7 cellular contexts compared by ENCODE assay signal in genomic region chr10:31004611-31005193, GRCh38. TPM values are rescaled to one million over a fixed set of nuclear protein-coding genes. Genes with fewer than 3 reads are reported as not detected.
DNase-seq lines count a peak whose midpoint lies in the region; ATAC-seq, FAIRE-seq and TF ChIP-seq lines count a peak whose summit lies in the region.

No MANE protein-coding gene starts in this region.

- H3K9me3 ChIP-seq in OCI-LY3 (ENCODE audit: insufficient read depth, low read length) (no peaks in the 10 kb centered on the region), gastrocnemius medialis (no peaks in the 10 kb centered on the region)

- intact Hi-C loops in gastrocnemius medialis (cut with DNase I; ENCODE audit: low total_unique reads) (loop anchor here (5.0 kb wide), 1 partner anchor 32 kb away; no protein-coding TSS in a partner anchor), dorsolateral prefrontal cortex (cut with DNase I) (no loop called here)

- DNase-seq in GM12892 (ENCODE audit: insufficient read length) (no peak), epithelial cell of esophagus (ENCODE audit: low read depth) (peak; percentile 74), gastrocnemius medialis (no peak), dorsolateral prefrontal cortex (no peak), OCI-M1 (lab: John Stamatoyannopoulos, UW) (no peak)

- H2AFZ ChIP-seq in OCI-LY3 (ENCODE audit: low read depth, low read length), result no peak overlapping the region

- H4K20me1 ChIP-seq in OCI-LY3 (ENCODE audit: insufficient read depth, low read length), result no peaks in the 10 kb centered on the region

- TF ChIP-seq POLR2A in GM12892 (IDR thresholded peaks at IDR 0.05; ENCODE audit: low read depth, low read length), result no peak
- no peak for TF ChIP-seq POLR2A in gastrocnemius medialis (IDR thresholded peaks at IDR 0.05)

- ATAC-seq in gastrocnemius medialis (no peak), HG02973 (IDR thresholded peaks at IDR 0.05; ENCODE audit: unreplicated experiment) (no peak)

- H3K4me2 ChIP-seq in OCI-LY3 (ENCODE audit: low read length), result peak overlapping the region; percentile 53

- H3K27ac ChIP-seq in OCI-LY3 (ENCODE audit: low read length) (no peak overlapping the region; the same call in 1 of the 2 replicates), gastrocnemius medialis (peak overlapping the region; percentile 12 to 54 (median 44)), dorsolateral prefrontal cortex (no peak overlapping the region)

- H3K4me3 ChIP-seq in OCI-LY3 (ENCODE audit: low read length), result peak overlapping the region; percentile 23; the same call in 1 of the 2 replicates
- H3K4me3 ChIP-seq in epithelial cell of esophagus (ENCODE audit: low read length), result no peak overlapping the region
- H3K4me3 ChIP-seq in gastrocnemius medialis, result no peak overlapping the region
- H3K4me3 ChIP-seq in dorsolateral prefrontal cortex, result no peak overlapping the region

- peaks cover 69% of the 10 kb centered on the region for H3K4me1 ChIP-seq in OCI-LY3 (ENCODE audit: low read length)
- peaks cover 39 to 59% of the 10 kb centered on the region in 2 donors for H3K4me1 ChIP-seq in gastrocnemius medialis

- in situ Hi-C loops in gastrocnemius medialis (cut with MboI; ENCODE audit: low sequenced_read_pairs in 4 of 4), result no loop called here

- H3K27me3 ChIP-seq in OCI-LY3 (ENCODE audit: low read depth, low read length), result no peaks in the 10 kb centered on the region
- H3K27me3 ChIP-seq in gastrocnemius medialis, result no peaks in the 10 kb centered on the region
- no peaks in the 10 kb centered on the region for H3K27me3 ChIP-seq in dorsolateral prefrontal cortex

- peak; percentile 21 for FAIRE-seq in GM12892 (lab: Jason Lieb, UNC)

- H3K36me3 ChIP-seq in OCI-LY3 (replicated peaks; ENCODE audit: low read depth, low read length) (peaks cover 2% of the 10 kb centered on the region), gastrocnemius medialis (no peaks in the 10 kb centered on the region)

- H3K9ac ChIP-seq in OCI-LY3 (ENCODE audit: low read length), result no peak overlapping the region

- no peak for TF ChIP-seq CTCF in OCI-LY3 (IDR thresholded peaks at IDR 0.05; ENCODE audit: low read depth, low read length)
- TF ChIP-seq CTCF in epithelial cell of esophagus (IDR thresholded peaks at IDR 0.05; ENCODE audit: insufficient read depth, low read depth, low read length, missing control alignments), result no peak
- no peak for TF ChIP-seq CTCF in gastrocnemius medialis (IDR thresholded peaks at IDR 0.05 in 4 of 5, conservative IDR thresholded peaks at IDR 0.05 in 1 of 5)
- TF ChIP-seq CTCF in dorsolateral prefrontal cortex (IDR thresholded peaks at IDR 0.05 in 54 of 56, conservative IDR thresholded peaks at IDR 0.05 in 2 of 56; ENCODE audit: low read depth in 1 of 56, partially characterized antibody in 56 of 56), result no peak

- no peaks in the 10 kb centered on the region for H3K79me2 ChIP-seq in OCI-LY3 (ENCODE audit: low read length)

RNA-seq across cellular contexts. Expression of gene ZNF438, which starts 27.0 kb away (rescaled TPM):
- 2.5 TPM for polyA plus RNA-seq in GM12892 (2012; ENCODE audit: missing spikeins)
- total RNA-seq in gastrocnemius medialis (10 to 100 TPM; 14.4 to 37.0 (median 26.5) TPM), dorsolateral prefrontal cortex (10 to 100 TPM in 60 of 120 experiments, 1 to 10 TPM in 60; 6.7 to 14.1 (median 10.0) TPM)

Comparison
In these comparisons a context has a peak if more than half of its experiments do, and no peak if none do; other contexts are left out.
1. H3K27ac ChIP-seq: peak in gastrocnemius medialis (4 of 4); none in OCI-LY3 (single experiment) and dorsolateral prefrontal cortex (0 of 59).